8 cellular contexts compared by ENCODE assay signal in the genomic region with DNA sequence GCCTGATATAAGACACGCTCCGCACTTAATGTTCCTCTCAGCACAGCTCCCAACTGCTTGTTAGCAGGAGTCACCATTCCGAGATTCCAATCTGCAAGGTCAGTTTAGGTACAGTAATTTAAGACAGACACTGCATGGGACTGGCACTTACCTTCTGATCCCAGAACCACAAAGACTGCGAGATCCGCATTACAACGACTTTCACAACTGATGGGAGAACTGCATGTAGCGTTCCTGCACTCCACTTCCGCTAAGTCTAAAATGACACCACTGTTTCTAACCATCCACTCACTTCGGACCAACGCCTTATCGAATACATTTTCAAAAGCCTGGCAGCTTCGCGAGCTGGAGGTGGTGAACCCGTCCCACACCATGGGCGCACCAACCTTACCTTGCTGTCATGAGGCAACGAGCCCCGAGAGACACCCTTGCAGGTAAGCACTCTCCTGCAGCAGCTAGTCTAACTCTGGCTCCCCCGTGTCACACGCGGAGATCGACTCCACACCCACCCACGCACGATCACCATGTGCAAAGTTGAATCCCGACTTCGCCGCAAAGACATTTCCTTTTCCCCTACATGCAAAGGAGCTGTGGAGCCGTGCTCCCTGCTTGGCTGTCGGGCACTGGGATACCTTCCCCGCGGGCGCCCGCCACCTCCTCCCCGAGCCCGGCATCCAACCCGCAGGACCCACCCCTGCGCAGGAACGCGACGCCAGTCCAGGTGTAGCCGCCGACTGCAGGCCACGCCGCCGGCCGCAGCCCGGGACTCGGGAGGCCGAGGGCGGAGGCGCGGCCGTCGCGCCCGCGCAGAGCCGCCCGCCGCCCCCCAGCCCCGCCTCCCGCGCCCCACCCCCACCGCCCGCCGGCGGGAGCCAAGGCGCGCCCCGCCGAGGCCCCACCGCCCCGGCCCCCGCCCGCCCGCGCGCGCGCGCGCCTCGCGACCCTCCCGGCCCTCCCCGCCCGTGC. TPM values are rescaled to one million over a fixed set of nuclear protein-coding genes. Genes with fewer than 3 reads are reported as not detected.
DNase-seq lines count a peak whose midpoint lies in the region; ATAC-seq and TF ChIP-seq lines count a peak whose summit lies in the region.

No MANE protein-coding gene starts in this region.

- no peak for TF ChIP-seq POLR2A in GM18505 (IDR thresholded peaks at IDR 0.05; ENCODE audit: borderline replicate concordance, extremely low read depth, insufficient read depth, insufficient read length)

- H3K9me3 ChIP-seq in duodenal mucosa (ENCODE audit: control insufficient read depth in 1 of 2, low read length in 2 of 2) (no peaks in the 10 kb centered on the region), lung (ENCODE audit: control insufficient read depth in 2 of 2, insufficient read depth in 1 of 2, low read length in 1 of 2) (no peaks in the 10 kb centered on the region)

- DNase-seq in 8988T (peak; percentile 78), NCI-H2227 (lab: John Stamatoyannopoulos, UW; ENCODE audit: unreplicated experiment) (peak; percentile 83), lung (ENCODE audit: low spot score) (peak; percentile 59)
- peak; percentile 28 to 40 for DNase-seq in activated CD4-positive, alpha-beta T cell treated with anti-CD3 and anti-CD28 coated beads, Interleukin-2, amount 50 U/mL, for 24 hours (ENCODE audit: low read depth in 1 of 2, low spot score in 1 of 2)
- peak; percentile 21 to 42 (median 36) for DNase-seq in stimulated activated CD4-positive, alpha-beta T cell treated with anti-CD3 and anti-CD28 coated beads, TNF-alpha, amount 100 ng/mL, for 4 hours (ENCODE audit: low read depth in 3 of 3)

- H3K4me3 ChIP-seq in duodenal mucosa (ENCODE audit: low read depth in 1 of 2, low read length in 2 of 2) (peak overlapping the region; percentile 91 to 98), lung (peak overlapping the region; percentile 89)

- no peak for TF ChIP-seq CTCF in lung (IDR thresholded peaks at IDR 0.05; ENCODE audit: control extremely low read depth, extremely low read depth)

- H3K4me1 ChIP-seq in duodenal mucosa (ENCODE audit: control insufficient read depth in 1 of 2, insufficient read depth in 2 of 2, low read length in 2 of 2) = peaks cover 23 to 29% of the 10 kb centered on the region in 2 donors
- peaks cover 4 to 17% of the 10 kb centered on the region in 2 donors for H3K4me1 ChIP-seq in lung (ENCODE audit: control insufficient read depth in 2 of 2, insufficient read depth in 2 of 2, low read length in 2 of 2)

- no peaks in the 10 kb centered on the region for H3K27me3 ChIP-seq in duodenal mucosa (ENCODE audit: control insufficient read depth in 1 of 2, insufficient read depth in 2 of 2, low read length in 2 of 2)
- H3K27me3 ChIP-seq in lung (ENCODE audit: control insufficient read depth, insufficient read depth) = no peaks in the 10 kb centered on the region

- H3K27ac ChIP-seq in duodenal mucosa (ENCODE audit: low read depth, low read length) (peak overlapping the region; percentile 70), lung (ENCODE audit: low read depth in 1 of 2, low read length in 1 of 2) (peak overlapping the region; percentile 78 to 80)

- ATAC-seq in GM18505 (IDR thresholded peaks at IDR 0.05; ENCODE audit: unreplicated experiment) (peak; percentile 37), HG03025 (IDR thresholded peaks at IDR 0.05; ENCODE audit: low FRiP score, unreplicated experiment) (peak; percentile 41), lung (ENCODE audit: insufficient read depth, low FRiP score) (peak; percentile 51)

- 2 to 3% methylated on average over 48 to 86 of the region's 86 CpGs for WGBS in lung, 2 donors

- H3K36me3 ChIP-seq in duodenal mucosa (ENCODE audit: control insufficient read depth in 1 of 2, insufficient read depth in 2 of 2, low read length in 2 of 2) (peaks cover 0 to 3% of the 10 kb centered on the region in 2 donors), lung (ENCODE audit: control insufficient read depth in 2 of 2, insufficient read depth in 2 of 2, low read length in 2 of 2) (peaks cover 0 to 2% of the 10 kb centered on the region in 2 donors)

- peak overlapping the region; percentile 72 to 76 for H3K9ac ChIP-seq in duodenal mucosa (ENCODE audit: low read depth in 1 of 2, low read length in 2 of 2)

RNA-seq across cellular contexts. Expression of a gene that starts 0.7 kb away (rescaled TPM):
- 10 to 100 TPM; 16.2 to 24.3 TPM for total RNA-seq in lung
- polyA plus RNA-seq in lung = 10 to 100 TPM in 1 of 2 donors, 1 to 10 TPM in 1; 7.7 to 13.3 TPM

RNA-seq across cellular contexts. Expression of a gene that starts 0.9 kb away (rescaled TPM):
- total RNA-seq in lung = 10 to 100 TPM in 1 of 2 donors, 1 to 10 TPM in 1; 7.1 to 10.9 TPM
- polyA plus RNA-seq in lung = 1 to 10 TPM; 2.6 to 5.0 TPM

Comparison
In these comparisons a context has a peak if more than half of its experiments do, and no peak if none do; other contexts are left out.
1. Peak in every context shown above with its lines: DNase-seq, ATAC-seq, H3K4me3 ChIP-seq and H3K27ac ChIP-seq.